16 cellular contexts compared by ENCODE assay signal in genomic region chr21:35426484-35426883, GRCh38.
DNase-seq lines count a peak whose midpoint lies in the region; ATAC-seq lines count a peak whose summit lies in the region.
"Had no signal": no experiment of that assay in that cellular context is flagged by ENCODE, and none has a peak within 500 bp of the region (broad histone marks: within the 10 kb centered on the region; RNA-seq: fewer than 3 reads in every experiment).

No MANE protein-coding gene starts in this region.

- no peak for ATAC-seq in stimulated activated naive CD8-positive, alpha-beta T cell treated with anti-CD3 and anti-CD28 coated beads, Interleukin-15, Interleukin-2, amounts not matched to agents 100 U/mL and 50 U/mL, for 24 hours

- peak overlapping the region; percentile 70 for H3K27ac Mint-ChIP-seq in stimulated activated naive CD8-positive, alpha-beta T cell treated with anti-CD3 and anti-CD28 coated beads, Interleukin-15, Interleukin-2, amounts not matched to agents 100 ng/mL and 50 ng/mL, for 24 hours
- peak overlapping the region; percentile 35 for H3K27ac Mint-ChIP-seq in activated T-helper 2 cell treated with anti-CD3 and anti-CD28 coated beads, Interferon-gamma antibody, Interleukin-2, Interleukin-4, amounts not matched to agents 10 μg/mL and 5 μg/mL and 100 μg/mL, durations not matched to agents 14 hours and 24 hours and 36 hours
- H3K27ac Mint-ChIP-seq: CD4-positive, alpha-beta memory T cell had no signal

- H3K9me3 Mint-ChIP-seq in stimulated activated naive CD8-positive, alpha-beta T cell treated with anti-CD3 and anti-CD28 coated beads, Interleukin-15, Interleukin-2, amounts not matched to agents 100 ng/mL and 50 ng/mL, for 24 hours, result peaks cover 15% of the 10 kb centered on the region
- H3K9me3 Mint-ChIP-seq in activated T-helper 2 cell treated with anti-CD3 and anti-CD28 coated beads, Interferon-gamma antibody, Interleukin-2, Interleukin-4, amounts not matched to agents 10 μg/mL and 5 μg/mL and 100 μg/mL, durations not matched to agents 14 hours and 24 hours and 36 hours, result peaks cover 24% of the 10 kb centered on the region

- H3K4me1 Mint-ChIP-seq in stimulated activated naive CD8-positive, alpha-beta T cell treated with anti-CD3 and anti-CD28 coated beads, Interleukin-15, Interleukin-2, amounts not matched to agents 100 ng/mL and 50 ng/mL, for 24 hours (ENCODE audit: low read depth), result peaks cover 35% of the 10 kb centered on the region
- H3K4me1 Mint-ChIP-seq in activated T-helper 2 cell treated with anti-CD3 and anti-CD28 coated beads, Interferon-gamma antibody, Interleukin-2, Interleukin-4, amounts not matched to agents 10 μg/mL and 5 μg/mL and 100 μg/mL, durations not matched to agents 14 hours and 24 hours and 36 hours (ENCODE audit: low read depth), result peaks cover 23% of the 10 kb centered on the region

- peaks cover 5% of the 10 kb centered on the region for H3K36me3 Mint-ChIP-seq in stimulated activated naive CD8-positive, alpha-beta T cell treated with anti-CD3 and anti-CD28 coated beads, Interleukin-15, Interleukin-2, amounts not matched to agents 100 ng/mL and 50 ng/mL, for 24 hours (ENCODE audit: low read depth)
- peaks cover 7% of the 10 kb centered on the region for H3K36me3 Mint-ChIP-seq in activated T-helper 2 cell treated with anti-CD3 and anti-CD28 coated beads, Interferon-gamma antibody, Interleukin-2, Interleukin-4, amounts not matched to agents 10 μg/mL and 5 μg/mL and 100 μg/mL, durations not matched to agents 14 hours and 24 hours and 36 hours (ENCODE audit: low read depth)
- H3K36me3 Mint-ChIP-seq: CD4-positive, alpha-beta memory T cell had no signal

- DNase-seq in stimulated activated naive CD8-positive, alpha-beta T cell treated with anti-CD3 and anti-CD28 coated beads, Interleukin-15, Interleukin-2, amounts not matched to agents 100 U/mL and 50 U/mL, for 24 hours, result no peak
- DNase-seq in activated T-helper 2 cell treated with anti-CD3 and anti-CD28 coated beads, Interferon-gamma antibody, Interleukin-2, Interleukin-4, amounts not matched to agents 10 μg/mL and 5 μg/mL and 100 μg/mL, durations not matched to agents 14 hours and 24 hours and 36 hours (ENCODE audit: low spot score), result no peak
- DNase-seq in islet precursor cell (peak; percentile 67), medulla oblongata (ENCODE audit: extremely low spot score) (no peak), GM03348 (ENCODE audit: low spot score) (no peak), AG08396 (ENCODE audit: low spot score) (no peak)
- DNase-seq: CD4-positive, alpha-beta memory T cell; GDM1; GM23248; KG1; NCI-H1436; NCI-H2029; NCI-H748 treated with DMSO at 0.1 percent for 48 hours; PC-9; SJCRH30 had no signal

- no peak overlapping the region for H3K4me3 Mint-ChIP-seq in stimulated activated naive CD8-positive, alpha-beta T cell treated with anti-CD3 and anti-CD28 coated beads, Interleukin-15, Interleukin-2, amounts not matched to agents 100 ng/mL and 50 ng/mL, for 24 hours
- H3K4me3 Mint-ChIP-seq in activated T-helper 2 cell treated with anti-CD3 and anti-CD28 coated beads, Interferon-gamma antibody, Interleukin-2, Interleukin-4, amounts not matched to agents 10 μg/mL and 5 μg/mL and 100 μg/mL, durations not matched to agents 14 hours and 24 hours and 36 hours (ENCODE audit: low read depth), result no peak overlapping the region
- H3K4me3 Mint-ChIP-seq: CD4-positive, alpha-beta memory T cell had no signal

- intact Hi-C loops in activated T-helper 2 cell treated with anti-CD3 and anti-CD28 coated beads, Interferon-gamma antibody, Interleukin-2, Interleukin-4, amounts not matched to agents 10 μg/mL and 5 μg/mL and 100 μg/mL, durations not matched to agents 14 hours and 24 hours and 36 hours (cut with micrococcal nuclease), result loop anchor here (5.0 kb wide), 1 partner anchor 101 kb away; no protein-coding TSS in a partner anchor

- peaks cover 11% of the 10 kb centered on the region for H3K27me3 Mint-ChIP-seq in stimulated activated naive CD8-positive, alpha-beta T cell treated with anti-CD3 and anti-CD28 coated beads, Interleukin-15, Interleukin-2, amounts not matched to agents 100 ng/mL and 50 ng/mL, for 24 hours
- peaks cover 5% of the 10 kb centered on the region for H3K27me3 Mint-ChIP-seq in activated T-helper 2 cell treated with anti-CD3 and anti-CD28 coated beads, Interferon-gamma antibody, Interleukin-2, Interleukin-4, amounts not matched to agents 10 μg/mL and 5 μg/mL and 100 μg/mL, durations not matched to agents 14 hours and 24 hours and 36 hours (ENCODE audit: low read depth)
